In genomic region chr1:168958562-168959289, GRCh38 we compare ENCODE assay signal across 22 cellular contexts.
DNase-seq lines count a peak whose midpoint lies in the region; TF ChIP-seq lines count a peak whose summit lies in the region.
"Had no signal": no experiment of that assay in that cellular context is flagged by ENCODE, and none has a peak within 500 bp of the region (broad histone marks: within the 10 kb centered on the region; RNA-seq: fewer than 3 reads in every experiment).

No MANE protein-coding gene starts in this region.

- H3K27me3 ChIP-seq in smooth muscle cell (ENCODE audit: low read depth) (no peaks in the 10 kb centered on the region), H7 (ENCODE audit: control insufficient read depth, insufficient read depth, low read length) (no peaks in the 10 kb centered on the region)
- H3K27me3 ChIP-seq: adrenal gland, BLaER1, neural progenitor cell, pancreas had no signal

- peaks cover 5% of the 10 kb centered on the region for H3K4me1 ChIP-seq in smooth muscle cell (ENCODE audit: low read depth)
- H3K4me1 ChIP-seq: adrenal gland, neural progenitor cell, pancreas had no signal

- H3K4me2 ChIP-seq in smooth muscle cell = peak overlapping the region; percentile 60
- H3K4me2 ChIP-seq: BLaER1, neural progenitor cell had no signal

- H3K36me3 ChIP-seq in smooth muscle cell (ENCODE audit: low read depth) (no peaks in the 10 kb centered on the region), H7 (replicated peaks; ENCODE audit: control insufficient read depth, insufficient read depth, low read length) (no peaks in the 10 kb centered on the region)
- H3K36me3 ChIP-seq: adrenal gland, BLaER1, left ventricle myocardium inferior, neural progenitor cell, pancreas had no signal

- H3K27ac ChIP-seq in smooth muscle cell (ENCODE audit: low read depth) (peak overlapping the region; percentile 79), substantia nigra (ENCODE audit: low read depth, low read length, poor library complexity, severe bottlenecking) (no peak overlapping the region)
- H3K27ac ChIP-seq: adrenal gland, BLaER1, left ventricle myocardium inferior, neural progenitor cell, pancreas had no signal

- H3F3A ChIP-seq in smooth muscle cell (ENCODE audit: low read depth) = no peaks in the 10 kb centered on the region

- H3K4me3 ChIP-seq in fibroblast of mammary gland (ENCODE audit: control insufficient read depth, low read depth, low read length) = no peak overlapping the region
- H3K4me3 ChIP-seq in smooth muscle cell = no peak overlapping the region
- no peak overlapping the region for H3K4me3 ChIP-seq in H7 (ENCODE audit: insufficient read depth, low read depth, low read length)
- H3K4me3 ChIP-seq: adrenal gland, BLaER1, GM12878, left ventricle myocardium inferior, neural progenitor cell, pancreas had no signal

- H3K9me3 ChIP-seq in smooth muscle cell (replicated peaks; ENCODE audit: low read depth) = no peaks in the 10 kb centered on the region
- H3K9me3 ChIP-seq: adrenal gland, BLaER1, left ventricle myocardium inferior, pancreas had no signal

- H4K20me1 ChIP-seq in smooth muscle cell (ENCODE audit: low read depth) = no peaks in the 10 kb centered on the region
- H4K20me1 ChIP-seq: BLaER1 had no signal

- H3K9ac ChIP-seq in smooth muscle cell (ENCODE audit: low read depth) = peak overlapping the region; percentile 53
- H3K9ac ChIP-seq: BLaER1, neural progenitor cell had no signal

- peak overlapping the region; percentile 67 for H2AFZ ChIP-seq in smooth muscle cell (ENCODE audit: low read depth)
- H2AFZ ChIP-seq: neural progenitor cell had no signal

- TF ChIP-seq CTCF in fibroblast of mammary gland (conservative IDR thresholded peaks at IDR 0.05; ENCODE audit: control insufficient read depth, insufficient read depth, low read depth, low read length) (no peak), smooth muscle cell (IDR thresholded peaks at IDR 0.05; ENCODE audit: borderline replicate concordance, insufficient read depth, poor library complexity, severe bottlenecking) (no peak)

- DNase-seq in NCI-H146 (lab: John Stamatoyannopoulos, UW) (peak; percentile 74), NCI-H748 treated with DMSO at 0.1 percent for 48 hours (lab: John Stamatoyannopoulos, UW) (peak; percentile 4), fibroblast of mammary gland (ENCODE audit: low read depth) (peak; percentile 8), smooth muscle cell (lab: John Stamatoyannopoulos, UW; ENCODE audit: unreplicated experiment) (no peak), substantia nigra (lab: John Stamatoyannopoulos, UW) (no peak), NCI-H82 treated with DMSO at 0.1 percent for 48 hours (lab: John Stamatoyannopoulos, UW; ENCODE audit: unreplicated experiment) (no peak), H7 (no peak)
- DNase-seq: activated CD4-positive, alpha-beta memory T cell treated with anti-CD3 and anti-CD28 coated beads for 36 hours; activated CD4-positive, CD25-positive, alpha-beta regulatory T cell treated with anti-CD3 and anti-CD28 coated beads, Interleukin-2, amount 50 U/mL, for 72 hours; activated CD8-positive, alpha-beta memory T cell treated with anti-CD3 and anti-CD28 coated beads, Interleukin-2, amount 50 U/mL, for 4 hours; activated naive CD4-positive, alpha-beta T cell treated with anti-CD3 and anti-CD28 coated beads for 36 hours; adrenal gland; DMS153; IMR-90; islet precursor cell; left ventricle myocardium inferior; NCI-H187; NCI-H526; pancreas had no signal

- 32% methylated on average over 5 of the region's 5 CpGs for WGBS in smooth muscle cell (ENCODE audit: low lambda C conversion rate)

- no peaks in the 10 kb centered on the region for H3K79me2 ChIP-seq in smooth muscle cell (ENCODE audit: low read depth)

Comparison
In these comparisons a context has a peak if more than half of its experiments do, and no peak if none do; other contexts are left out.
1. DNase-seq: peak in NCI-H146 (single experiment), NCI-H748 treated with DMSO at 0.1 percent for 48 hours (single experiment) and fibroblast of mammary gland (single experiment); none in smooth muscle cell (single experiment), substantia nigra (0 of 49), NCI-H82 treated with DMSO at 0.1 percent for 48 hours (single experiment) and H7 (single experiment).